10 cellular contexts compared by ENCODE assay signal in genomic region chr3:42061042-42061710, GRCh38. TPM values are rescaled to one million over a fixed set of nuclear protein-coding genes. Genes with fewer than 3 reads are reported as not detected.
DNase-seq lines count a peak whose midpoint lies in the region; ATAC-seq and TF ChIP-seq lines count a peak whose summit lies in the region.
"Had no signal": no experiment of that assay in that cellular context is flagged by ENCODE, and none has a peak within 500 bp of the region (broad histone marks: within the 10 kb centered on the region; RNA-seq: fewer than 3 reads in every experiment).

No MANE protein-coding gene starts in this region.

- ATAC-seq in right cardiac atrium, result peak; percentile 56 to 79
- no peak for ATAC-seq in HG03354 (IDR thresholded peaks at IDR 0.05; ENCODE audit: poor library complexity, severe bottlenecking, unreplicated experiment)

- no peak overlapping the region for H3K27ac Mint-ChIP-seq in T-helper 2 cell treated with Interferon-gamma antibody and Interleukin-4, amounts not matched to agents 5 μg/mL and 100 μg/mL, for 36 hours
- H3K27ac Mint-ChIP-seq: activated CD4-positive, alpha-beta memory T cell treated with anti-CD3 and anti-CD28 coated beads, Interleukin-2, amount 10 ng/mL, durations not matched to agents 7 days and 5 days had no signal

- H3K9me3 ChIP-seq in adipocyte (ENCODE audit: control insufficient read depth, low read length) (no peaks in the 10 kb centered on the region), right cardiac atrium (ENCODE audit: control insufficient read depth, low read length) (no peaks in the 10 kb centered on the region), WERI-Rb-1 (ENCODE audit: severe bottlenecking) (no peaks in the 10 kb centered on the region)

- H3K27ac ChIP-seq in right cardiac atrium (ENCODE audit: low read length), result peak overlapping the region; percentile 95
- peak overlapping the region in 12 of 21 experiments; percentile 12 to 86 (median 68) for H3K27ac ChIP-seq in skin epidermis
- H3K27ac ChIP-seq in WERI-Rb-1, result no peak overlapping the region

- H3K4me1 ChIP-seq in adipocyte (ENCODE audit: control insufficient read depth, insufficient read depth, low read length) (peaks cover 52% of the 10 kb centered on the region), right cardiac atrium (ENCODE audit: control insufficient read depth, insufficient read depth, low read length) (peaks cover 12% of the 10 kb centered on the region)

- no peak overlapping the region for H3K4me3 Mint-ChIP-seq in T-helper 2 cell treated with Interferon-gamma antibody and Interleukin-4, amounts not matched to agents 5 μg/mL and 100 μg/mL, for 36 hours
- H3K4me3 Mint-ChIP-seq: activated CD4-positive, alpha-beta memory T cell treated with anti-CD3 and anti-CD28 coated beads, Interleukin-2, amount 10 ng/mL, durations not matched to agents 7 days and 5 days had no signal

- no peak for TF ChIP-seq CTCF in WERI-Rb-1 (IDR thresholded peaks at IDR 0.05; ENCODE audit: low read depth, low read length)

- H3K9ac ChIP-seq in adipocyte (ENCODE audit: low read length), result peak overlapping the region; percentile 76

- 24% methylated on average over 7 of the region's 7 CpGs for WGBS in right cardiac atrium

- H3K9me3 Mint-ChIP-seq in T-helper 2 cell treated with Interferon-gamma antibody and Interleukin-4, amounts not matched to agents 5 μg/mL and 100 μg/mL, for 36 hours, result no peaks in the 10 kb centered on the region
- H3K9me3 Mint-ChIP-seq: activated CD4-positive, alpha-beta memory T cell treated with anti-CD3 and anti-CD28 coated beads, Interleukin-2, amount 10 ng/mL, durations not matched to agents 7 days and 5 days had no signal

- intact Hi-C loops in right cardiac atrium (cut with DNase I), result loop anchor here in 1 of 4 donors (5.0 kb wide), 1 partner anchor 39 kb away; no protein-coding TSS in a partner anchor

- DNase-seq in HCEC 1CT (peak; percentile 34), adipocyte (ENCODE audit: low read depth) (no peak), right cardiac atrium (peak in 2 of 3 donors; percentile 71 to 76), WERI-Rb-1 (no peak), RPMI8226 (no peak)
- DNase-seq in T-helper 2 cell treated with Interferon-gamma antibody and Interleukin-4, amounts not matched to agents 5 μg/mL and 100 μg/mL, for 36 hours (ENCODE audit: low spot score), result no peak
- DNase-seq: activated CD4-positive, alpha-beta memory T cell treated with anti-CD3 and anti-CD28 coated beads, Interleukin-2, amount 10 ng/mL, durations not matched to agents 7 days and 5 days; NCI-H1436 had no signal

- no peaks in the 10 kb centered on the region for H3K36me3 Mint-ChIP-seq in T-helper 2 cell treated with Interferon-gamma antibody and Interleukin-4, amounts not matched to agents 5 μg/mL and 100 μg/mL, for 36 hours (ENCODE audit: low read depth)

- no peaks in the 10 kb centered on the region for H3K27me3 Mint-ChIP-seq in T-helper 2 cell treated with Interferon-gamma antibody and Interleukin-4, amounts not matched to agents 5 μg/mL and 100 μg/mL, for 36 hours (ENCODE audit: low read depth)
- H3K27me3 Mint-ChIP-seq: activated CD4-positive, alpha-beta memory T cell treated with anti-CD3 and anti-CD28 coated beads, Interleukin-2, amount 10 ng/mL, durations not matched to agents 7 days and 5 days had no signal

- peaks cover 5% of the 10 kb centered on the region for H3K4me1 Mint-ChIP-seq in T-helper 2 cell treated with Interferon-gamma antibody and Interleukin-4, amounts not matched to agents 5 μg/mL and 100 μg/mL, for 36 hours (ENCODE audit: low read depth)

- H3K27me3 ChIP-seq in adipocyte (replicated peaks; ENCODE audit: control insufficient read depth, insufficient read depth, low read length), result no peaks in the 10 kb centered on the region
- H3K27me3 ChIP-seq in right cardiac atrium (ENCODE audit: control insufficient read depth, insufficient read depth), result no peaks in the 10 kb centered on the region
- H3K27me3 ChIP-seq in WERI-Rb-1 (ENCODE audit: insufficient read depth, low read depth, severe bottlenecking), result no peaks in the 10 kb centered on the region

- H3K4me3 ChIP-seq in adipocyte (ENCODE audit: low read length) (peak overlapping the region; percentile 49), right cardiac atrium (ENCODE audit: low read length) (no peak overlapping the region), skin epidermis (no peak overlapping the region), WERI-Rb-1 (ENCODE audit: low read depth, low read length) (no peak overlapping the region)

- H3K36me3 ChIP-seq in adipocyte (ENCODE audit: control insufficient read depth, insufficient read depth, low read length, severe bottlenecking) (no peaks in the 10 kb centered on the region), WERI-Rb-1 (no peaks in the 10 kb centered on the region; the same call in 1 of the 2 replicates)

RNA-seq across cellular contexts. Expression of gene TRAK1, which starts 30.0 kb away (rescaled TPM):
- 100 to 1,000 TPM; 201 to 249 (median 232) TPM for total RNA-seq in right cardiac atrium
- 91.7 TPM for polyA plus RNA-seq in right cardiac atrium

Comparison
In these comparisons a context has a peak if more than half of its experiments do, and no peak if none do; other contexts are left out.
1. DNase-seq: peak in HCEC 1CT (single experiment) and right cardiac atrium (2 of 3); none in adipocyte (single experiment), T-helper 2 cell treated with Interferon-gamma antibody and Interleukin-4, amounts not matched to agents 5 μg/mL and 100 μg/mL, for 36 hours (single experiment), WERI-Rb-1 (single experiment) and RPMI8226 (single experiment).